In genomic region chr12:50353869-50354593, GRCh38 we compare ENCODE assay signal across 16 cellular contexts. TPM values are rescaled to one million over a fixed set of nuclear protein-coding genes. Genes with fewer than 3 reads are reported as not detected.
A peak's percentile ranks its signal among the peaks of the same experiment; 100 is the strongest.
DNase-seq lines count a peak whose midpoint lies in the region; ATAC-seq and TF ChIP-seq lines count a peak whose summit lies in the region.
"Had no signal": no experiment of that assay in that cellular context is flagged by ENCODE, and none has a peak within 500 bp of the region (broad histone marks: within the 10 kb centered on the region; RNA-seq: fewer than 3 reads in every experiment).

No MANE protein-coding gene starts in this region.

- dilution Hi-C loops in IMR-90 (cut with HindIII; ENCODE audit: low sequenced_read_pairs, unreplicated experiment): no loop called here

- no peak overlapping the region for H3K56ac ChIP-seq in IMR-90 (ENCODE audit: extremely low read depth, insufficient read depth, low read length)

- H2AK5ac ChIP-seq in IMR-90 (ENCODE audit: low read depth, low read length): no peak overlapping the region
- no peak overlapping the region for H2AK5ac ChIP-seq in mesenchymal stem cell (ENCODE audit: low read length, severe bottlenecking)

- H3K4me3 Mint-ChIP-seq in activated CD8-positive, alpha-beta memory T cell treated with anti-CD3 and anti-CD28 coated beads, Interleukin-2, amount 10 ng/mL, durations not matched to agents 7 days and 5 days: no peak overlapping the region
- H3K4me3 Mint-ChIP-seq: T-helper 2 cell treated with Interferon-gamma antibody and Interleukin-4, amounts not matched to agents 5 μg/mL and 100 μg/mL, for 36 hours had no signal

- peak overlapping the region; percentile 23; the same call in 1 of the 2 replicates for H3K27ac ChIP-seq in ACC112 (ENCODE audit: low read depth, low read length)
- peak overlapping the region; percentile 34; the same call in 1 of the 2 replicates for H3K27ac ChIP-seq in IMR-90 (ENCODE audit: insufficient read depth, low read length)
- H3K27ac ChIP-seq in colonic mucosa: peak overlapping the region; percentile 5
- H3K27ac ChIP-seq in mesenchymal stem cell (ENCODE audit: low read length, poor library complexity, severe bottlenecking): peak overlapping the region; percentile 15
- no peak overlapping the region for H3K27ac ChIP-seq in smooth muscle cell (ENCODE audit: low read depth)

- H3K27me3 ChIP-seq in ACC112 (ENCODE audit: insufficient read depth, low read length) (no peaks in the 10 kb centered on the region), IMR-90 (ENCODE audit: control insufficient read depth, insufficient read depth, low read length) (no peaks in the 10 kb centered on the region; the same call in none of the 2 replicates), colonic mucosa (no peaks in the 10 kb centered on the region), mesenchymal stem cell (ENCODE audit: control insufficient read depth in 1 of 2, insufficient read depth in 1 of 2, low read length in 2 of 2) (no peaks in the 10 kb centered on the region), smooth muscle cell (ENCODE audit: low read depth) (no peaks in the 10 kb centered on the region)
- H3K27me3 ChIP-seq: gastrocnemius medialis, MG63 had no signal

- DNase-seq in IMR-90: peak; percentile 34
- DNase-seq in colonic mucosa: no peak
- DNase-seq in mesenchymal stem cell: peak; percentile 55
- DNase-seq in smooth muscle cell (lab: John Stamatoyannopoulos, UW; ENCODE audit: unreplicated experiment): no peak
- no peak for DNase-seq in HPDE6-E6E7 (ENCODE audit: extremely low spot score)
- DNase-seq in activated CD8-positive, alpha-beta memory T cell treated with anti-CD3 and anti-CD28 coated beads, Interleukin-2, amount 10 ng/mL, durations not matched to agents 7 days and 5 days: no peak
- DNase-seq: activated CD4-positive, alpha-beta T cell treated with anti-CD3 and anti-CD28 coated beads, Interleukin-2, amount 50 U/mL, for 48 hours; activated naive CD4-positive, alpha-beta T cell treated with anti-CD3 and anti-CD28 coated beads, Interleukin-2, amount 50 U/mL, for 16 hours; gastrocnemius medialis; kidney glomerular epithelial cell; MG63; NCI-H2171; nucleus accumbens had no signal

- H3K4me2 ChIP-seq in IMR-90 (ENCODE audit: low read depth, low read length) (peak overlapping the region; percentile 78), mesenchymal stem cell (ENCODE audit: low read length, poor library complexity, severe bottlenecking) (no peak overlapping the region), smooth muscle cell (no peak overlapping the region)

- H3K27ac Mint-ChIP-seq in activated CD8-positive, alpha-beta memory T cell treated with anti-CD3 and anti-CD28 coated beads, Interleukin-2, amount 10 ng/mL, durations not matched to agents 7 days and 5 days: no peak overlapping the region
- H3K27ac Mint-ChIP-seq: T-helper 2 cell treated with Interferon-gamma antibody and Interleukin-4, amounts not matched to agents 5 μg/mL and 100 μg/mL, for 36 hours had no signal

- H2BK15ac ChIP-seq in IMR-90 (ENCODE audit: low read depth, low read length): peak overlapping the region; percentile 23; the same call in 1 of the 3 replicates
- H2BK15ac ChIP-seq in mesenchymal stem cell (ENCODE audit: low read depth, poor library complexity, severe bottlenecking): no peak overlapping the region

- H3K9ac ChIP-seq in IMR-90 (ENCODE audit: low read depth, low read length): 0 out of 2 replicates have a peak overlapping the region, but pooled peaks have one; percentile 57
- no peak overlapping the region for H3K9ac ChIP-seq in colonic mucosa (ENCODE audit: low read depth in 2 of 2, low read length in 2 of 2)
- H3K9ac ChIP-seq in mesenchymal stem cell (ENCODE audit: low read length): peak overlapping the region; percentile 16
- no peak overlapping the region for H3K9ac ChIP-seq in smooth muscle cell (ENCODE audit: low read depth)

- CTCF ChIA-PET in IMR-90 (lab: Yijun Ruan, JAX): no interaction called here
- CTCF ChIA-PET in activated CD8-positive, alpha-beta memory T cell treated with anti-CD3 and anti-CD28 coated beads, Interleukin-2, amount 10 ng/mL, durations not matched to agents 7 days and 5 days (lab: Charles Lee): no interaction called here

- H3K14ac ChIP-seq in IMR-90 (replicated peaks; ENCODE audit: low read depth, low read length) (peak overlapping the region; percentile 69), mesenchymal stem cell (ENCODE audit: low read length in 2 of 2) (no peak overlapping the region)

- H4K91ac ChIP-seq in IMR-90 (ENCODE audit: insufficient read depth, low read depth, low read length) (peak overlapping the region; percentile 38), mesenchymal stem cell (ENCODE audit: low read length) (peak overlapping the region; percentile 25)

- BruUV-seq in IMR-90 (replicated peaks; lab: Mats Ljungman, UMichigan): no TSS peak

- WGBS in IMR-90 (ENCODE audit: extremely low coverage in 2 of 2, insufficient read length in 1 of 2), 2 experiments: no CpG with 5 or more reads among the region's 3 CpGs
- 82% methylated on average over 3 of the region's 3 CpGs for WGBS in mesenchymal stem cell
- WGBS in smooth muscle cell (ENCODE audit: low lambda C conversion rate): 91% methylated on average over 3 of the region's 3 CpGs

- no peaks in the 10 kb centered on the region; the same call in 1 of the 2 replicates for H3K9me1 ChIP-seq in IMR-90 (ENCODE audit: insufficient read depth, low read length)

- H4K20me1 ChIP-seq in IMR-90 (ENCODE audit: insufficient read depth, low read length): no peaks in the 10 kb centered on the region
- H4K20me1 ChIP-seq in smooth muscle cell (ENCODE audit: low read depth): no peaks in the 10 kb centered on the region

- no peak overlapping the region for H2AK9ac ChIP-seq in IMR-90 (replicated peaks; ENCODE audit: low read depth, low read length, poor library complexity)

- in situ Hi-C loops in IMR-90 (cut with MboI; ENCODE audit: low sequenced_read_pairs): no loop called here

- ATAC-seq in IMR-90 (ENCODE audit: low read depth) (peak; percentile 63), HG03460 (IDR thresholded peaks at IDR 0.05; ENCODE audit: unreplicated experiment) (no peak)
- ATAC-seq in activated CD8-positive, alpha-beta memory T cell treated with anti-CD3 and anti-CD28 coated beads, Interleukin-2, amount 10 ng/mL, durations not matched to agents 7 days and 5 days: no peak
- ATAC-seq: gastrocnemius medialis had no signal

- no peak for TF ChIP-seq POLR2A in IMR-90 (IDR thresholded peaks at IDR 0.05; ENCODE audit: low read depth, low read length)

- H2BK120ac ChIP-seq in IMR-90 (ENCODE audit: low read depth, low read length) (peak overlapping the region; percentile 56), mesenchymal stem cell (ENCODE audit: low read depth, low read length) (no peak overlapping the region)

- H3K79me1 ChIP-seq in IMR-90 (ENCODE audit: low read depth in 1 of 2, low read length in 2 of 2) (no peaks in the 10 kb centered on the region), mesenchymal stem cell (replicated peaks; ENCODE audit: low read length, poor library complexity, severe bottlenecking) (no peaks in the 10 kb centered on the region)

- H3K4ac ChIP-seq in IMR-90 (ENCODE audit: low read depth, low read length) (peak overlapping the region; percentile 14; the same call in 1 of the 2 replicates), mesenchymal stem cell (ENCODE audit: low read depth in 1 of 2, low read length in 2 of 2) (peak overlapping the region in 1 of 2 experiments; percentile 35)

- TF ChIP-seq CTCF in IMR-90 (conservative IDR thresholded peaks at IDR 0.05; ENCODE audit: low read depth, low read length) (no peak), colonic mucosa (IDR thresholded peaks at IDR 0.05) (no peak), smooth muscle cell (IDR thresholded peaks at IDR 0.05; ENCODE audit: borderline replicate concordance, insufficient read depth, poor library complexity, severe bottlenecking) (no peak)

- H3K4me1 Mint-ChIP-seq in activated CD8-positive, alpha-beta memory T cell treated with anti-CD3 and anti-CD28 coated beads, Interleukin-2, amount 10 ng/mL, durations not matched to agents 7 days and 5 days: no peaks in the 10 kb centered on the region

- H3K27me3 Mint-ChIP-seq in activated CD8-positive, alpha-beta memory T cell treated with anti-CD3 and anti-CD28 coated beads, Interleukin-2, amount 10 ng/mL, durations not matched to agents 7 days and 5 days: peaks cover 2% of the 10 kb centered on the region

- no peak overlapping the region for H2BK5ac ChIP-seq in IMR-90 (ENCODE audit: low read depth, low read length, poor library complexity, severe bottlenecking)
- H2BK5ac ChIP-seq in mesenchymal stem cell (ENCODE audit: low read depth, low read length, poor library complexity, severe bottlenecking): no peak overlapping the region

- no peaks in the 10 kb centered on the region for H3K9me3 Mint-ChIP-seq in activated CD8-positive, alpha-beta memory T cell treated with anti-CD3 and anti-CD28 coated beads, Interleukin-2, amount 10 ng/mL, durations not matched to agents 7 days and 5 days (ENCODE audit: low read depth)
- H3K9me3 Mint-ChIP-seq: T-helper 2 cell treated with Interferon-gamma antibody and Interleukin-4, amounts not matched to agents 5 μg/mL and 100 μg/mL, for 36 hours had no signal

- peak overlapping the region; percentile 49 to 79 for H4K8ac ChIP-seq in IMR-90 (ENCODE audit: low read depth in 2 of 2, low read length in 2 of 2)
- peak overlapping the region; percentile 52 for H4K8ac ChIP-seq in mesenchymal stem cell (ENCODE audit: low read length)

- H3K79me2 ChIP-seq in ACC112 (ENCODE audit: control insufficient read depth, insufficient read depth, low read length, unreplicated experiment) (no peaks in the 10 kb centered on the region), smooth muscle cell (ENCODE audit: low read depth) (no peaks in the 10 kb centered on the region)

- no peaks in the 10 kb centered on the region for H3K36me3 Mint-ChIP-seq in activated CD8-positive, alpha-beta memory T cell treated with anti-CD3 and anti-CD28 coated beads, Interleukin-2, amount 10 ng/mL, durations not matched to agents 7 days and 5 days

- H3F3A ChIP-seq in smooth muscle cell (ENCODE audit: low read depth): no peaks in the 10 kb centered on the region

- peak overlapping the region; percentile 17; the same call in 1 of the 2 replicates for H2BK20ac ChIP-seq in IMR-90 (ENCODE audit: low read depth, low read length)

- H2BK12ac ChIP-seq in mesenchymal stem cell (ENCODE audit: low read length in 2 of 2): no peak overlapping the region

- peak overlapping the region; percentile 93 for H4K5ac ChIP-seq in IMR-90 (ENCODE audit: low read depth, low read length)

- no peaks in the 10 kb centered on the region for H3K9me3 ChIP-seq in IMR-90 (ENCODE audit: control insufficient read depth, insufficient read depth, low read length)
- H3K9me3 ChIP-seq in colonic mucosa: no peaks in the 10 kb centered on the region
- H3K9me3 ChIP-seq in mesenchymal stem cell (ENCODE audit: control insufficient read depth, low read length): no peaks in the 10 kb centered on the region
- H3K9me3 ChIP-seq in smooth muscle cell (replicated peaks; ENCODE audit: low read depth): no peaks in the 10 kb centered on the region
- H3K9me3 ChIP-seq: gastrocnemius medialis, MG63 had no signal

- H3K4me3 ChIP-seq in ACC112 (ENCODE audit: low read depth, low read length): peak overlapping the region; percentile 67
- H3K4me3 ChIP-seq in IMR-90 (ENCODE audit: insufficient read depth, low read depth, low read length): peak overlapping the region; percentile 17; the same call in 1 of the 2 replicates
- no peak overlapping the region for H3K4me3 ChIP-seq in colonic mucosa
- H3K4me3 ChIP-seq in mesenchymal stem cell (ENCODE audit: insufficient read depth in 1 of 2, low read depth in 1 of 2, low read length in 2 of 2): peak overlapping the region in 1 of 2 experiments; percentile 35
- H3K4me3 ChIP-seq in smooth muscle cell: no peak overlapping the region
- H3K4me3 ChIP-seq: gastrocnemius medialis, MG63 had no signal

- intact Hi-C loops in IMR-90 (cut with micrococcal nuclease): no loop called here
- intact Hi-C loops in colonic mucosa (cut with DNase I): no loop called here

- H2AFZ ChIP-seq in ACC112 (ENCODE audit: low read length, unreplicated experiment): peak overlapping the region; percentile 97
- H2AFZ ChIP-seq in IMR-90 (replicated peaks; ENCODE audit: low read length, poor library complexity): peak overlapping the region; percentile 82
- H2AFZ ChIP-seq in mesenchymal stem cell (ENCODE audit: low read depth, low read length): peak overlapping the region; percentile 73
- no peak overlapping the region for H2AFZ ChIP-seq in smooth muscle cell (ENCODE audit: low read depth)

- no peaks in the 10 kb centered on the region for H3K36me3 ChIP-seq in ACC112 (ENCODE audit: insufficient read depth, low read length)
- no peaks in the 10 kb centered on the region for H3K36me3 ChIP-seq in IMR-90 (ENCODE audit: control insufficient read depth, insufficient read depth, low read length)
- no peaks in the 10 kb centered on the region for H3K36me3 ChIP-seq in colonic mucosa
- no peaks in the 10 kb centered on the region for H3K36me3 ChIP-seq in mesenchymal stem cell (ENCODE audit: control insufficient read depth in 1 of 2, insufficient read depth in 2 of 2, low read depth in 1 of 2, low read length in 2 of 2)
- H3K36me3 ChIP-seq in smooth muscle cell (ENCODE audit: low read depth): no peaks in the 10 kb centered on the region
- H3K36me3 ChIP-seq: gastrocnemius medialis, MG63 had no signal

- H3K23ac ChIP-seq in IMR-90 (ENCODE audit: low read depth, low read length) (peak overlapping the region; percentile 80; the same call in 1 of the 2 replicates), mesenchymal stem cell (ENCODE audit: low read length in 2 of 2) (no peak overlapping the region)

- POLR2A ChIA-PET in IMR-90 (lab: Charles Lee; ENCODE audit: unreplicated experiment): no interaction called here

- no peak for TF ChIP-seq RAD21 in IMR-90 (IDR thresholded peaks at IDR 0.05; ENCODE audit: low read length)

- H3K18ac ChIP-seq in IMR-90 (ENCODE audit: low read depth, low read length) (peak overlapping the region; percentile 88), mesenchymal stem cell (ENCODE audit: low read depth in 1 of 2, low read length in 2 of 2) (peak overlapping the region in 1 of 2 experiments; percentile 73)

- H3K4me1 ChIP-seq in ACC112 (ENCODE audit: control insufficient read depth, insufficient read depth, low read length, unreplicated experiment): peaks cover 19% of the 10 kb centered on the region
- H3K4me1 ChIP-seq in IMR-90 (ENCODE audit: control insufficient read depth, insufficient read depth, low read length): peaks cover 8% of the 10 kb centered on the region
- no peaks in the 10 kb centered on the region for H3K4me1 ChIP-seq in colonic mucosa
- H3K4me1 ChIP-seq in mesenchymal stem cell (ENCODE audit: control insufficient read depth, insufficient read depth, low read depth, low read length): no peaks in the 10 kb centered on the region
- no peaks in the 10 kb centered on the region for H3K4me1 ChIP-seq in smooth muscle cell (ENCODE audit: low read depth)
- H3K4me1 ChIP-seq: gastrocnemius medialis had no signal

RNA-seq across cellular contexts. Expression of gene FAM186A, which starts 42.4 kb away (rescaled TPM):
- not detected in 2 replicates for total RNA-seq in IMR-90 (2012; rRNA removed)
- not detected in 2 replicates for polyA plus RNA-seq in IMR-90 (2012; rRNA removed)
- not detected in 2 replicates for polyA plus RNA-seq in IMR-90 (2012; cell fraction: cytosol; rRNA removed)
- polyA plus RNA-seq in IMR-90 (2012; cell fraction: nucleus; rRNA removed; ENCODE audit: low replicate concordance): not detected in 2 replicates
- not detected for total RNA-seq in colonic mucosa
- polyA plus RNA-seq in mesenchymal stem cell (2013, experiment 1 of 2): not detected
- polyA plus RNA-seq in mesenchymal stem cell (2013, experiment 2 of 2): not detected
- not detected in 2 replicates for total RNA-seq in smooth muscle cell
- polyA plus RNA-seq in smooth muscle cell: not detected in 2 replicates
- not detected for total RNA-seq in activated CD8-positive, alpha-beta memory T cell treated with anti-CD3 and anti-CD28 coated beads, Interleukin-2, amount 10 ng/mL, durations not matched to agents 7 days and 5 days
- total RNA-seq: gastrocnemius medialis had no signal

RNA-seq across cellular contexts. Expression of gene LARP4, which starts 46.7 kb away (rescaled TPM):
- total RNA-seq in IMR-90 (2012; rRNA removed): 41.7 and 42.5 TPM in 2 replicates
- 8.9 and 11.3 TPM in 2 replicates for polyA plus RNA-seq in IMR-90 (2012; rRNA removed)
- 2.5 and 3.1 TPM in 2 replicates for polyA plus RNA-seq in IMR-90 (2012; cell fraction: cytosol; rRNA removed)
- 1.9 and 13.0 TPM in 2 replicates for polyA plus RNA-seq in IMR-90 (2012; cell fraction: nucleus; rRNA removed; ENCODE audit: low replicate concordance)
- total RNA-seq in colonic mucosa: 10 to 100 TPM; 53.3 to 53.8 TPM
- polyA plus RNA-seq in mesenchymal stem cell (2013, experiment 1 of 2): 25.8 TPM
- polyA plus RNA-seq in mesenchymal stem cell (2013, experiment 2 of 2): 24.0 TPM
- total RNA-seq in smooth muscle cell: 37.9 and 42.8 TPM in 2 replicates
- polyA plus RNA-seq in smooth muscle cell: 11.7 and 16.2 TPM in 2 replicates
- 10 to 100 TPM; 50.5 to 78.2 TPM for total RNA-seq in activated CD8-positive, alpha-beta memory T cell treated with anti-CD3 and anti-CD28 coated beads, Interleukin-2, amount 10 ng/mL, durations not matched to agents 7 days and 5 days

Comparison
In these comparisons a context has a peak if more than half of its experiments do, and no peak if none do; other contexts are left out.
1. H3K4me3 ChIP-seq: peak in ACC112 (single experiment) and IMR-90 (single experiment); none in colonic mucosa (single experiment) and smooth muscle cell (single experiment).
2. DNase-seq: peak in IMR-90 (single experiment) and mesenchymal stem cell (single experiment); none in colonic mucosa (single experiment), smooth muscle cell (single experiment), HPDE6-E6E7 (single experiment) and activated CD8-positive, alpha-beta memory T cell treated with anti-CD3 and anti-CD28 coated beads, Interleukin-2, amount 10 ng/mL, durations not matched to agents 7 days and 5 days (single experiment).
3. H3K9ac ChIP-seq: peak in IMR-90 (single experiment) and mesenchymal stem cell (single experiment); none in colonic mucosa (0 of 2) and smooth muscle cell (single experiment).